12 cellular contexts compared by ENCODE assay signal in the genomic region with DNA sequence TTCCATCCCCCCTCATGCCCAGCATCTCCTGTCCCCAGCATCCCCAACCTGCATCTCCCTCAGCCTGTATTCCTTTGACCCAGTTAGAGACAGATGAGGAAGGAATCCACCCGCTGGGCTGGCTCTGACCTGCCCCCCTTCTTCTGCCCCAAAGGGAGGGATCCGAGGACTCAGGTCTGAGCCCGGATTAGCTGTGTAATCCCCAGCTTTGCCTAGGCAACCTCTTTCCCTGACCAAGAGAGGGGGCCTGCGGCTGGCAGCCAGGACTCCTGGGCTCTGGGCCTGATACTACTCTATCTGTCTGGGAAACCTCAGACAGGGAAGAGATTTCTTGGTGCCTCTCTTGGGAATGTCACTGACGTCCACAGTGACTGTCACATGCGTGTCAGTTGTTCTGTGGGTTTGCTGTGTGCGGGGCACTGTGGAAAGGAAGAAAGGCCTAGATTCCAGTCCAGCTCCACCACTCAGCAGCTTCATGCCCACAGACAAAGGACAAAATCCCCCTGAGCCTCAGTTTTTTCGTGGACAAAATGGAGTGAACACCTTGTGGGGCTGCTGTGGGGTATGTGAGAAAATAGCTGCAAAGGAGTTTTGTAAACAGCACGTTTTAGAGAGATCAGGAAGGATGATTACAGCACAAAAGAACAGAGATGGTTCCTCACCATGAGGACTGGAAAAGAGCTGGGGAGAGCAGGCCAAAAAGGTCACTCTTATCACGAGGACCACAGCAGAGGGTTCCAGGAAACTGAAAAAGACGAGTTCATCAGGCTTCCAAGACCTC. TPM values are rescaled to one million over a fixed set of nuclear protein-coding genes. Genes with fewer than 3 reads are reported as not detected.
A peak's percentile ranks its signal among the peaks of the same experiment; 100 is the strongest.
DNase-seq lines count a peak whose midpoint lies in the region; ATAC-seq, FAIRE-seq and TF ChIP-seq lines count a peak whose summit lies in the region.
"Had no signal": no experiment of that assay in that cellular context is flagged by ENCODE, and none has a peak within 500 bp of the region (broad histone marks: within the 10 kb centered on the region; RNA-seq: fewer than 3 reads in every experiment).

No MANE protein-coding gene starts in this region.

- no TSS peak for BruUV-seq in HepG2 (replicated peaks; lab: Mats Ljungman, UMichigan)

- intact Hi-C loops in HepG2 (cut with micrococcal nuclease; ENCODE audit: unreplicated experiment), result loop anchor here (1.0 kb wide), 2 partner anchors 24 to 33 kb away; no protein-coding TSS in a partner anchor
- intact Hi-C loops in right lobe of liver (cut with DNase I), result no loop called here
- intact Hi-C loops in activated T-helper 1 cell treated with anti-CD3 and anti-CD28 coated beads, Interleukin-12 subunit alpha, Interleukin-12 subunit beta, Interleukin-2, Interleukin-4 antibody, amounts not matched to agents 30 ng/mL and 10 ng/mL and 1 ng/mL, durations not matched to agents 14 hours and 24 hours and 36 hours (cut with micrococcal nuclease), result loop anchor here (1.0 to 10.0 kb wide), 7 partner anchors 9 to 201 kb away; a partner anchor contains a TSS
- intact Hi-C loops in lower lobe of right lung (cut with DNase I), result no loop called here

- H3K4me3 Mint-ChIP-seq in activated T-helper 1 cell treated with anti-CD3 and anti-CD28 coated beads, Interleukin-12 subunit alpha, Interleukin-12 subunit beta, Interleukin-2, Interleukin-4 antibody, amounts not matched to agents 30 ng/mL and 10 ng/mL and 1 ng/mL, durations not matched to agents 14 hours and 24 hours and 36 hours, result peak overlapping the region; percentile 59

- H3K4me2 ChIP-seq in HepG2 (ENCODE audit: low read depth, low read length), result peak overlapping the region; percentile 92

- peaks cover 21% of the 10 kb centered on the region for H3K4me1 ChIP-seq in HepG2 (ENCODE audit: insufficient read depth, low read length)
- peaks cover 0 to 8% (median 4%) of the 10 kb centered on the region in 4 donors for H3K4me1 ChIP-seq in right lobe of liver
- peaks cover 19% of the 10 kb centered on the region for H3K4me1 ChIP-seq in lower lobe of right lung

- no peak for FAIRE-seq in HepG2 (lab: Jason Lieb, UNC)
- FAIRE-seq: GM18507 had no signal

- H3K9me3 Mint-ChIP-seq in activated T-helper 1 cell treated with anti-CD3 and anti-CD28 coated beads, Interleukin-12 subunit alpha, Interleukin-12 subunit beta, Interleukin-2, Interleukin-4 antibody, amounts not matched to agents 30 ng/mL and 10 ng/mL and 1 ng/mL, durations not matched to agents 14 hours and 24 hours and 36 hours, result no peaks in the 10 kb centered on the region

- 18% methylated on average over 9 of the region's 11 CpGs for WGBS in HepG2 (ENCODE audit: low lambda C conversion rate)
- 49% methylated on average over 3 of the region's 11 CpGs for WGBS in right lobe of liver (ENCODE audit: insufficient coverage, low coverage, low lambda C conversion rate, missing lambda C conversion rate)

- peak overlapping the region; percentile 66 for H2AFZ ChIP-seq in HepG2 (ENCODE audit: low read length)

- no peak overlapping the region for H3K27ac ChIP-seq in HepG2 (ENCODE audit: extremely low read length, insufficient read depth, low read length)
- no peak overlapping the region for H3K27ac ChIP-seq in right lobe of liver
- peak overlapping the region; percentile 91 for H3K27ac ChIP-seq in lower lobe of right lung

- no peak for TF ChIP-seq CTCF in HepG2 (CRISPR knock-in tag; IDR thresholded peaks at IDR 0.05)
- TF ChIP-seq CTCF in right lobe of liver (IDR thresholded peaks at IDR 0.05), result no peak
- no peak for TF ChIP-seq CTCF in lower lobe of right lung (IDR thresholded peaks at IDR 0.05)

- peak overlapping the region; percentile 28 for H3K27ac Mint-ChIP-seq in activated T-helper 1 cell treated with anti-CD3 and anti-CD28 coated beads, Interleukin-12 subunit alpha, Interleukin-12 subunit beta, Interleukin-2, Interleukin-4 antibody, amounts not matched to agents 30 ng/mL and 10 ng/mL and 1 ng/mL, durations not matched to agents 14 hours and 24 hours and 36 hours

- TF ChIP-seq POLR2A in HepG2 (IDR thresholded peaks at IDR 0.05; ENCODE audit: insufficient read depth in 1 of 2, low read depth in 2 of 2, low read length in 2 of 2), result no peak
- TF ChIP-seq POLR2A in right lobe of liver (IDR thresholded peaks at IDR 0.05), result no peak

- H3K27me3 Mint-ChIP-seq in activated T-helper 1 cell treated with anti-CD3 and anti-CD28 coated beads, Interleukin-12 subunit alpha, Interleukin-12 subunit beta, Interleukin-2, Interleukin-4 antibody, amounts not matched to agents 30 ng/mL and 10 ng/mL and 1 ng/mL, durations not matched to agents 14 hours and 24 hours and 36 hours (ENCODE audit: insufficient read depth), result peaks cover 15% of the 10 kb centered on the region

- H3K27me3 ChIP-seq in HepG2 (ENCODE audit: control insufficient read depth in 1 of 2, insufficient read depth in 2 of 2, low read length in 2 of 2), result peaks cover 2 to 10% of the 10 kb centered on the region in 2 experiments; a peak in 2 of 5 replicates
- no peaks in the 10 kb centered on the region for H3K27me3 ChIP-seq in right lobe of liver
- H3K27me3 ChIP-seq in lower lobe of right lung (ENCODE audit: low read depth), result no peaks in the 10 kb centered on the region

- H3K36me3 ChIP-seq in HepG2 (replicated peaks in 1 of 2; ENCODE audit: control insufficient read depth in 1 of 2, insufficient read depth in 2 of 2, low read length in 2 of 2) (peaks cover 0 to 18% of the 10 kb centered on the region in 2 experiments; a peak in 3 of 5 replicates), right lobe of liver (peaks cover 0 to 16% (median 2%) of the 10 kb centered on the region in 4 donors), lower lobe of right lung (peaks cover 20% of the 10 kb centered on the region)

- H4K20me1 ChIP-seq in HepG2 (ENCODE audit: insufficient read depth, low read length), result no peaks in the 10 kb centered on the region

- peaks cover 30% of the 10 kb centered on the region for H3K4me1 Mint-ChIP-seq in activated T-helper 1 cell treated with anti-CD3 and anti-CD28 coated beads, Interleukin-12 subunit alpha, Interleukin-12 subunit beta, Interleukin-2, Interleukin-4 antibody, amounts not matched to agents 30 ng/mL and 10 ng/mL and 1 ng/mL, durations not matched to agents 14 hours and 24 hours and 36 hours (ENCODE audit: low read depth)

- H3K4me3 ChIP-seq in HepG2 (replicated peaks in 1 of 3; ENCODE audit: insufficient read depth in 1 of 3, low read depth in 2 of 3, low read length in 3 of 3), result peak overlapping the region; percentile 81 to 92 (median 88); a peak in 4 of 6 replicates
- H3K4me3 ChIP-seq in right lobe of liver, result no peak overlapping the region
- no peak overlapping the region for H3K4me3 ChIP-seq in lower lobe of right lung

- TF ChIP-seq RAD21 in HepG2 (CRISPR knock-in tag; IDR thresholded peaks at IDR 0.05), result no peak

- peak overlapping the region; percentile 85; the same call in 1 of the 2 replicates for H3K9ac ChIP-seq in HepG2 (ENCODE audit: insufficient read depth, low read depth, low read length)

- DNase-seq in HepG2 (ENCODE audit: low spot score) (no peak), right lobe of liver (no peak), lower lobe of right lung (no peak), activated gamma-delta T cell treated with Interleukin-2 at 50 U/mL for 16 hours (no peak)
- DNase-seq in activated T-helper 1 cell treated with anti-CD3 and anti-CD28 coated beads, Interleukin-12 subunit alpha, Interleukin-12 subunit beta, Interleukin-2, Interleukin-4 antibody, amounts not matched to agents 30 ng/mL and 10 ng/mL and 1 ng/mL, durations not matched to agents 14 hours and 24 hours and 36 hours (ENCODE audit: low spot score), result no peak
- DNase-seq: NCI-H1105 treated with DMSO at 0.1 percent for 48 hours, Right ventricle myocardium superior had no signal

- ATAC-seq in HepG2, result no peak
- ATAC-seq in right lobe of liver, result no peak
- ATAC-seq in lower lobe of right lung, result no peak
- ATAC-seq in HG03095 (IDR thresholded peaks at IDR 0.05; ENCODE audit: unreplicated experiment), result no peak
- no peak for ATAC-seq in GM21381 (IDR thresholded peaks at IDR 0.05; ENCODE audit: unreplicated experiment)
- ATAC-seq in HG03097 (IDR thresholded peaks at IDR 0.05; ENCODE audit: low FRiP score, unreplicated experiment), result no peak

- POLR2A ChIA-PET in HepG2 (lab: Yijun Ruan, JAX), result interaction anchor here (1.2 kb wide), 1 partner anchor 27 kb away, joined by 3 read pairs; no protein-coding TSS in a partner anchor

- in situ Hi-C loops in HepG2 (cut with HindIII; ENCODE audit: extremely low pct_ligation_motif_present, low pct_unique_long_range_greater_than_20kb), result no loop called here

- H3K79me2 ChIP-seq in HepG2 (ENCODE audit: insufficient read depth, low read length), result peaks cover 8% of the 10 kb centered on the region

- CTCF ChIA-PET in HepG2 (lab: Yijun Ruan, JAX; ENCODE audit: low intra/inter-chr PET ratio, low total read pairs), result interaction anchor here (1.7 kb wide), 1 partner anchor 33 kb away, joined by 20 read pairs; no protein-coding TSS in a partner anchor

- peaks cover 20% of the 10 kb centered on the region for H3K36me3 Mint-ChIP-seq in activated T-helper 1 cell treated with anti-CD3 and anti-CD28 coated beads, Interleukin-12 subunit alpha, Interleukin-12 subunit beta, Interleukin-2, Interleukin-4 antibody, amounts not matched to agents 30 ng/mL and 10 ng/mL and 1 ng/mL, durations not matched to agents 14 hours and 24 hours and 36 hours (ENCODE audit: low read depth)

- TF ChIP-seq EP300 in HepG2 (IDR thresholded peaks at IDR 0.05; ENCODE audit: low read depth in 2 of 2, low read length in 2 of 2) (no peak), HepG2 (CRISPR knock-in tag; IDR thresholded peaks at IDR 0.05; ENCODE audit: borderline replicate concordance) (no peak)

- H3K9me3 ChIP-seq in HepG2 (ENCODE audit: low read length) (peaks cover 6% of the 10 kb centered on the region; the same call in 1 of the 2 replicates), right lobe of liver (no peaks in the 10 kb centered on the region), lower lobe of right lung (no peaks in the 10 kb centered on the region)

RNA-seq across cellular contexts. Expression of a gene that starts 1.3 kb away (rescaled TPM):
- total RNA-seq in HepG2 (2016; rRNA removed; fragmentation: Illumina TruSeq; extraction: Trizol) (137 and 140 TPM in 2 replicates), right lobe of liver (100 to 1,000 TPM; 151 to 214 (median 163) TPM), lower lobe of right lung (143 TPM)
- total RNA-seq in HepG2 (2016; cell fraction: cytosol; rRNA removed; fragmentation: Illumina TruSeq; extraction: Trizol; ENCODE audit: low read depth), result 56.4 and 57.7 TPM in 2 replicates
- 130 and 141 TPM in 2 replicates for total RNA-seq in HepG2 (2016; cell fraction: insoluble cytoplasmic fraction; rRNA removed; fragmentation: Illumina TruSeq; extraction: Trizol)
- total RNA-seq in HepG2 (2016; cell fraction: membrane; rRNA removed; fragmentation: Illumina TruSeq; extraction: Trizol), result 58.9 and 72.8 TPM in 2 replicates
- 73.7 and 87.9 TPM in 2 replicates for total RNA-seq in HepG2 (2016; cell fraction: nucleus; rRNA removed; fragmentation: Illumina TruSeq; extraction: Trizol)
- 88.9 and 92.4 TPM in 2 replicates for polyA plus RNA-seq in HepG2 (2011; rRNA removed)
- polyA plus RNA-seq in HepG2 (2011; cell fraction: cytosol; rRNA removed), result 80.9 and 124 TPM in 2 replicates
- 241 and 294 TPM in 2 replicates for polyA plus RNA-seq in HepG2 (2011; cell fraction: nucleus; rRNA removed)
- 86.7 and 89.4 TPM in 2 replicates for polyA plus RNA-seq in HepG2 (2012)
- polyA plus RNA-seq in HepG2 (2016; cell fraction: cytosol; fragmentation: Illumina TruSeq; extraction: Trizol; ENCODE audit: low read depth), result 41.2 and 47.2 TPM in 2 replicates
- polyA plus RNA-seq in HepG2 (2016; cell fraction: insoluble cytoplasmic fraction; fragmentation: Illumina TruSeq; extraction: Trizol; ENCODE audit: low read depth), result 109 and 121 TPM in 2 replicates
- polyA plus RNA-seq in HepG2 (2016; cell fraction: membrane; fragmentation: Illumina TruSeq; extraction: Trizol; ENCODE audit: low read depth), result 38.1 and 45.1 TPM in 2 replicates
- 169 and 179 TPM in 2 replicates for polyA plus RNA-seq in HepG2 (2016; cell fraction: nucleus; fragmentation: Illumina TruSeq; extraction: Trizol; ENCODE audit: insufficient read depth, low read depth)
- 124 and 164 TPM in 2 replicates for polyA minus RNA-seq in HepG2 (2011; rRNA and poly(A)+ RNA removed; ENCODE audit: low replicate concordance)
- polyA minus RNA-seq in HepG2 (2011; cell fraction: cytosol; rRNA and poly(A)+ RNA removed), result 50.1 and 58.7 TPM in 2 replicates
- 52.5 and 56.4 TPM in 2 replicates for polyA minus RNA-seq in HepG2 (2011; cell fraction: nucleus; rRNA and poly(A)+ RNA removed)
- total RNA-seq in activated T-helper 1 cell treated with anti-CD3 and anti-CD28 coated beads, Interleukin-12 subunit alpha, Interleukin-12 subunit beta, Interleukin-2, Interleukin-4 antibody, amounts not matched to agents 30 ng/mL and 10 ng/mL and 1 ng/mL, durations not matched to agents 14 hours and 24 hours and 36 hours, result 289 and 303 TPM in 2 replicates

RNA-seq across cellular contexts. Expression of a gene that starts 21.8 kb away (rescaled TPM):
- total RNA-seq in HepG2 (2016; rRNA removed; fragmentation: Illumina TruSeq; extraction: Trizol) (not detected in 2 replicates), right lobe of liver (10 to 100 TPM; 16.6 to 51.4 (median 32.3) TPM), lower lobe of right lung (677 TPM)
- total RNA-seq in HepG2 (2016; cell fraction: cytosol; rRNA removed; fragmentation: Illumina TruSeq; extraction: Trizol; ENCODE audit: low read depth), result not detected in 2 replicates
- not detected in 2 replicates for total RNA-seq in HepG2 (2016; cell fraction: insoluble cytoplasmic fraction; rRNA removed; fragmentation: Illumina TruSeq; extraction: Trizol)
- not detected in 2 replicates for total RNA-seq in HepG2 (2016; cell fraction: membrane; rRNA removed; fragmentation: Illumina TruSeq; extraction: Trizol)
- not detected in 2 replicates for total RNA-seq in HepG2 (2016; cell fraction: nucleus; rRNA removed; fragmentation: Illumina TruSeq; extraction: Trizol)
- 0.33 TPM in 1 of 2 replicates, not detected in the other for polyA plus RNA-seq in HepG2 (2011; rRNA removed)
- 0.27 and 0.32 TPM in 2 replicates for polyA plus RNA-seq in HepG2 (2011; cell fraction: cytosol; rRNA removed)
- 0.35 and 0.42 TPM in 2 replicates for polyA plus RNA-seq in HepG2 (2011; cell fraction: nucleus; rRNA removed)
- not detected in 2 replicates for polyA plus RNA-seq in HepG2 (2012)
- polyA plus RNA-seq in HepG2 (2016; cell fraction: cytosol; fragmentation: Illumina TruSeq; extraction: Trizol; ENCODE audit: low read depth), result not detected in 2 replicates
- polyA plus RNA-seq in HepG2 (2016; cell fraction: insoluble cytoplasmic fraction; fragmentation: Illumina TruSeq; extraction: Trizol; ENCODE audit: low read depth), result not detected in 2 replicates
- polyA plus RNA-seq in HepG2 (2016; cell fraction: membrane; fragmentation: Illumina TruSeq; extraction: Trizol; ENCODE audit: low read depth), result not detected in 2 replicates
- polyA plus RNA-seq in HepG2 (2016; cell fraction: nucleus; fragmentation: Illumina TruSeq; extraction: Trizol; ENCODE audit: insufficient read depth, low read depth), result not detected in 2 replicates
- 3.7 and 5.0 TPM in 2 replicates for polyA minus RNA-seq in HepG2 (2011; rRNA and poly(A)+ RNA removed; ENCODE audit: low replicate concordance)
- not detected in 2 replicates for polyA minus RNA-seq in HepG2 (2011; cell fraction: cytosol; rRNA and poly(A)+ RNA removed)
- polyA minus RNA-seq in HepG2 (2011; cell fraction: nucleus; rRNA and poly(A)+ RNA removed), result not detected in 2 replicates
- total RNA-seq in activated T-helper 1 cell treated with anti-CD3 and anti-CD28 coated beads, Interleukin-12 subunit alpha, Interleukin-12 subunit beta, Interleukin-2, Interleukin-4 antibody, amounts not matched to agents 30 ng/mL and 10 ng/mL and 1 ng/mL, durations not matched to agents 14 hours and 24 hours and 36 hours, result 278 and 289 TPM in 2 replicates

RNA-seq across cellular contexts. Expression of a gene that starts 24.3 kb away (rescaled TPM):
- 18.0 and 25.8 TPM in 2 replicates for total RNA-seq in HepG2 (2016; rRNA removed; fragmentation: Illumina TruSeq; extraction: Trizol)
- total RNA-seq in HepG2 (2016; cell fraction: cytosol; rRNA removed; fragmentation: Illumina TruSeq; extraction: Trizol; ENCODE audit: low read depth), result 20.3 and 23.2 TPM in 2 replicates
- total RNA-seq in HepG2 (2016; cell fraction: insoluble cytoplasmic fraction; rRNA removed; fragmentation: Illumina TruSeq; extraction: Trizol), result 15.4 and 25.8 TPM in 2 replicates
- 20.1 and 24.5 TPM in 2 replicates for total RNA-seq in HepG2 (2016; cell fraction: membrane; rRNA removed; fragmentation: Illumina TruSeq; extraction: Trizol)
- total RNA-seq in HepG2 (2016; cell fraction: nucleus; rRNA removed; fragmentation: Illumina TruSeq; extraction: Trizol), result 14.1 and 16.1 TPM in 2 replicates
- 6.7 and 7.8 TPM in 2 replicates for polyA plus RNA-seq in HepG2 (2011; rRNA removed)
- 4.9 and 12.5 TPM in 2 replicates for polyA plus RNA-seq in HepG2 (2011; cell fraction: cytosol; rRNA removed)
- 38.1 and 38.7 TPM in 2 replicates for polyA plus RNA-seq in HepG2 (2011; cell fraction: nucleus; rRNA removed)
- 13.5 and 13.9 TPM in 2 replicates for polyA plus RNA-seq in HepG2 (2012)
- polyA plus RNA-seq in HepG2 (2016; cell fraction: cytosol; fragmentation: Illumina TruSeq; extraction: Trizol; ENCODE audit: low read depth), result 26.1 and 30.7 TPM in 2 replicates
- 20.3 and 26.5 TPM in 2 replicates for polyA plus RNA-seq in HepG2 (2016; cell fraction: insoluble cytoplasmic fraction; fragmentation: Illumina TruSeq; extraction: Trizol; ENCODE audit: low read depth)
- 20.2 and 22.8 TPM in 2 replicates for polyA plus RNA-seq in HepG2 (2016; cell fraction: membrane; fragmentation: Illumina TruSeq; extraction: Trizol; ENCODE audit: low read depth)
- 27.4 and 28.8 TPM in 2 replicates for polyA plus RNA-seq in HepG2 (2016; cell fraction: nucleus; fragmentation: Illumina TruSeq; extraction: Trizol; ENCODE audit: insufficient read depth, low read depth)
- polyA minus RNA-seq in HepG2 (2011; rRNA and poly(A)+ RNA removed; ENCODE audit: low replicate concordance), result 11.2 and 17.2 TPM in 2 replicates
- 5.1 and 6.1 TPM in 2 replicates for polyA minus RNA-seq in HepG2 (2011; cell fraction: cytosol; rRNA and poly(A)+ RNA removed)
- 11.8 and 16.4 TPM in 2 replicates for polyA minus RNA-seq in HepG2 (2011; cell fraction: nucleus; rRNA and poly(A)+ RNA removed)
- 10 to 100 TPM; 12.7 to 31.4 (median 18.3) TPM for total RNA-seq in right lobe of liver
- total RNA-seq in activated T-helper 1 cell treated with anti-CD3 and anti-CD28 coated beads, Interleukin-12 subunit alpha, Interleukin-12 subunit beta, Interleukin-2, Interleukin-4 antibody, amounts not matched to agents 30 ng/mL and 10 ng/mL and 1 ng/mL, durations not matched to agents 14 hours and 24 hours and 36 hours, result 18.5 and 19.9 TPM in 2 replicates
- 8.8 TPM for total RNA-seq in lower lobe of right lung

RNA-seq across cellular contexts. Expression of a gene that starts 34.1 kb away (rescaled TPM):
- 0.17 and 0.27 TPM in 2 replicates for total RNA-seq in HepG2 (2016; rRNA removed; fragmentation: Illumina TruSeq; extraction: Trizol)
- not detected in 2 replicates for total RNA-seq in HepG2 (2016; cell fraction: cytosol; rRNA removed; fragmentation: Illumina TruSeq; extraction: Trizol; ENCODE audit: low read depth)
- 0.15 and 0.45 TPM in 2 replicates for total RNA-seq in HepG2 (2016; cell fraction: insoluble cytoplasmic fraction; rRNA removed; fragmentation: Illumina TruSeq; extraction: Trizol)
- 0.15 and 0.28 TPM in 2 replicates for total RNA-seq in HepG2 (2016; cell fraction: membrane; rRNA removed; fragmentation: Illumina TruSeq; extraction: Trizol)
- 0.25 and 0.31 TPM in 2 replicates for total RNA-seq in HepG2 (2016; cell fraction: nucleus; rRNA removed; fragmentation: Illumina TruSeq; extraction: Trizol)
- polyA plus RNA-seq in HepG2 (2011; rRNA removed), result 1.7 and 3.1 TPM in 2 replicates
- polyA plus RNA-seq in HepG2 (2011; cell fraction: cytosol; rRNA removed), result 1.5 and 2.1 TPM in 2 replicates
- polyA plus RNA-seq in HepG2 (2011; cell fraction: nucleus; rRNA removed), result 2.4 and 3.7 TPM in 2 replicates
- 1.1 and 4.1 TPM in 2 replicates for polyA plus RNA-seq in HepG2 (2012)
- polyA plus RNA-seq in HepG2 (2016; cell fraction: cytosol; fragmentation: Illumina TruSeq; extraction: Trizol; ENCODE audit: low read depth), result 0.36 and 0.74 TPM in 2 replicates
- 0.87 and 1.3 TPM in 2 replicates for polyA plus RNA-seq in HepG2 (2016; cell fraction: insoluble cytoplasmic fraction; fragmentation: Illumina TruSeq; extraction: Trizol; ENCODE audit: low read depth)
- polyA plus RNA-seq in HepG2 (2016; cell fraction: membrane; fragmentation: Illumina TruSeq; extraction: Trizol; ENCODE audit: low read depth), result 0.65 and 0.89 TPM in 2 replicates
- 0.82 and 1.00 TPM in 2 replicates for polyA plus RNA-seq in HepG2 (2016; cell fraction: nucleus; fragmentation: Illumina TruSeq; extraction: Trizol; ENCODE audit: insufficient read depth, low read depth)
- polyA minus RNA-seq in HepG2 (2011; rRNA and poly(A)+ RNA removed; ENCODE audit: low replicate concordance), result 0.72 TPM in 1 of 2 replicates, not detected in the other
- 0.62 and 1.3 TPM in 2 replicates for polyA minus RNA-seq in HepG2 (2011; cell fraction: cytosol; rRNA and poly(A)+ RNA removed)
- polyA minus RNA-seq in HepG2 (2011; cell fraction: nucleus; rRNA and poly(A)+ RNA removed), result 0.26 TPM in 1 of 2 replicates, not detected in the other
- total RNA-seq in right lobe of liver, result under 1 TPM in 5 of 6 experiments, not detected in 1; 0.24 to 0.49 (median 0.34) TPM
- not detected in 2 replicates for total RNA-seq in activated T-helper 1 cell treated with anti-CD3 and anti-CD28 coated beads, Interleukin-12 subunit alpha, Interleukin-12 subunit beta, Interleukin-2, Interleukin-4 antibody, amounts not matched to agents 30 ng/mL and 10 ng/mL and 1 ng/mL, durations not matched to agents 14 hours and 24 hours and 36 hours
- total RNA-seq in lower lobe of right lung, result not detected

RNA-seq across cellular contexts. Expression of a gene that starts 45.1 kb away (rescaled TPM):
- total RNA-seq in HepG2 (2016; rRNA removed; fragmentation: Illumina TruSeq; extraction: Trizol), result 3.3 and 3.4 TPM in 2 replicates
- 1.1 and 1.2 TPM in 2 replicates for total RNA-seq in HepG2 (2016; cell fraction: cytosol; rRNA removed; fragmentation: Illumina TruSeq; extraction: Trizol; ENCODE audit: low read depth)
- total RNA-seq in HepG2 (2016; cell fraction: insoluble cytoplasmic fraction; rRNA removed; fragmentation: Illumina TruSeq; extraction: Trizol), result 3.4 and 4.0 TPM in 2 replicates
- 1.5 and 1.9 TPM in 2 replicates for total RNA-seq in HepG2 (2016; cell fraction: membrane; rRNA removed; fragmentation: Illumina TruSeq; extraction: Trizol)
- total RNA-seq in HepG2 (2016; cell fraction: nucleus; rRNA removed; fragmentation: Illumina TruSeq; extraction: Trizol), result 1.6 and 1.7 TPM in 2 replicates
- polyA plus RNA-seq in HepG2 (2011; rRNA removed), result 3.7 and 7.6 TPM in 2 replicates
- polyA plus RNA-seq in HepG2 (2011; cell fraction: cytosol; rRNA removed), result 3.7 and 4.0 TPM in 2 replicates
- 8.6 and 13.6 TPM in 2 replicates for polyA plus RNA-seq in HepG2 (2011; cell fraction: nucleus; rRNA removed)
- 3.9 and 4.4 TPM in 2 replicates for polyA plus RNA-seq in HepG2 (2012)
- 0.75 and 1.2 TPM in 2 replicates for polyA plus RNA-seq in HepG2 (2016; cell fraction: cytosol; fragmentation: Illumina TruSeq; extraction: Trizol; ENCODE audit: low read depth)
- 3.5 and 4.2 TPM in 2 replicates for polyA plus RNA-seq in HepG2 (2016; cell fraction: insoluble cytoplasmic fraction; fragmentation: Illumina TruSeq; extraction: Trizol; ENCODE audit: low read depth)
- 1.7 and 1.9 TPM in 2 replicates for polyA plus RNA-seq in HepG2 (2016; cell fraction: membrane; fragmentation: Illumina TruSeq; extraction: Trizol; ENCODE audit: low read depth)
- 6.5 and 6.8 TPM in 2 replicates for polyA plus RNA-seq in HepG2 (2016; cell fraction: nucleus; fragmentation: Illumina TruSeq; extraction: Trizol; ENCODE audit: insufficient read depth, low read depth)
- polyA minus RNA-seq in HepG2 (2011; rRNA and poly(A)+ RNA removed; ENCODE audit: low replicate concordance), result 3.0 TPM in 1 of 2 replicates, not detected in the other
- polyA minus RNA-seq in HepG2 (2011; cell fraction: cytosol; rRNA and poly(A)+ RNA removed), result 2.1 and 2.2 TPM in 2 replicates
- 0.90 and 1.1 TPM in 2 replicates for polyA minus RNA-seq in HepG2 (2011; cell fraction: nucleus; rRNA and poly(A)+ RNA removed)
- 10 to 100 TPM in 4 of 6 experiments, 1 to 10 TPM in 2; 6.8 to 17.9 (median 12.4) TPM for total RNA-seq in right lobe of liver
- total RNA-seq in activated T-helper 1 cell treated with anti-CD3 and anti-CD28 coated beads, Interleukin-12 subunit alpha, Interleukin-12 subunit beta, Interleukin-2, Interleukin-4 antibody, amounts not matched to agents 30 ng/mL and 10 ng/mL and 1 ng/mL, durations not matched to agents 14 hours and 24 hours and 36 hours, result 0.32 TPM in 1 of 2 replicates, not detected in the other
- not detected for total RNA-seq in lower lobe of right lung
- total RNA-seq: left ventricle myocardium superior, Right ventricle myocardium superior had no signal

Comparison
In these comparisons a context has a peak if more than half of its experiments do, and no peak if none do; other contexts are left out.
1. H3K4me3 ChIP-seq: peak in HepG2 (3 of 3); none in right lobe of liver (0 of 3) and lower lobe of right lung (single experiment).
2. RNA of a gene that starts 21.8 kb away (total RNA-seq): 677 TPM in lower lobe of right lung (single experiment), 278 to 289 TPM in activated T-helper 1 cell treated with anti-CD3 and anti-CD28 coated beads, Interleukin-12 subunit alpha, Interleukin-12 subunit beta, Interleukin-2, Interleukin-4 antibody, amounts not matched to agents 30 ng/mL and 10 ng/mL and 1 ng/mL, durations not matched to agents 14 hours and 24 hours and 36 hours and 16.6 to 51.4 TPM in right lobe of liver; not detected in HepG2; every median in the first group is over 10 times any median in the second.
3. intact Hi-C loops: an anchor here in HepG2 (1.0 kb wide) and activated T-helper 1 cell treated with anti-CD3 and anti-CD28 coated beads, Interleukin-12 subunit alpha, Interleukin-12 subunit beta, Interleukin-2, Interleukin-4 antibody, amounts not matched to agents 30 ng/mL and 10 ng/mL and 1 ng/mL, durations not matched to agents 14 hours and 24 hours and 36 hours (1.0 to 10.0 kb wide); none called in right lobe of liver and lower lobe of right lung.